Comparison of ENCODE assay signal across 8 cellular contexts in the genomic region with DNA sequence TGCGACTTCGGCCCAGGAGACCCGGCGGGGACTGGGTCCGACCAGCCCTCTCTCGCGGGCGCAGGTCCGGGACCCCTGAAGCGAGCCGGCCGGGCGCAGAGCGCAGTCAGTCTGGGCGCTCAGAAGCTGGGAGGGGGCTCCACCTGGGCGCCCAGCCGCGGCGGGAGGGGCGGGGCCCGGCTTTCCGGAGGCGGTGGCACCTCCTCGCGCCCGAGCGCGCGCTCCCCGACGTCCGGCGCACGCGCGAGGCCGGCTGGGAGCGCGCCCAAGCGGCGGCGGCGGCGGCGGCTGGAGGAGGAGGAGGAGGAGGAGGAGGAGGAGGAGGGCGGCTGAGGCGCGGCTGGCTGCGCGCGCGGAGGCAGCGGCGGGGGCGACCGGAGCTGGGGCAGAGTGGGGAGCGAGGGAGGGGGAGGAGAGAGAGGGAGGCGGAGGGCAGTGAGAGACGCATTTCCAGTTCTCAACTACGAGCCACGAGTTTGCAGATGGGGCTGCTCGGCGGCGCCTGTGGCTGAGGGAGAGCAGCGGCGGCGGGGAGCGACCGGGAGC. TPM values are rescaled to one million over a fixed set of nuclear protein-coding genes. Genes with fewer than 3 reads are reported as not detected.
A peak's percentile ranks its signal among the peaks of the same experiment; 100 is the strongest.
DNase-seq lines count a peak whose midpoint lies in the region; ATAC-seq and TF ChIP-seq lines count a peak whose summit lies in the region.

A gene with protein sequence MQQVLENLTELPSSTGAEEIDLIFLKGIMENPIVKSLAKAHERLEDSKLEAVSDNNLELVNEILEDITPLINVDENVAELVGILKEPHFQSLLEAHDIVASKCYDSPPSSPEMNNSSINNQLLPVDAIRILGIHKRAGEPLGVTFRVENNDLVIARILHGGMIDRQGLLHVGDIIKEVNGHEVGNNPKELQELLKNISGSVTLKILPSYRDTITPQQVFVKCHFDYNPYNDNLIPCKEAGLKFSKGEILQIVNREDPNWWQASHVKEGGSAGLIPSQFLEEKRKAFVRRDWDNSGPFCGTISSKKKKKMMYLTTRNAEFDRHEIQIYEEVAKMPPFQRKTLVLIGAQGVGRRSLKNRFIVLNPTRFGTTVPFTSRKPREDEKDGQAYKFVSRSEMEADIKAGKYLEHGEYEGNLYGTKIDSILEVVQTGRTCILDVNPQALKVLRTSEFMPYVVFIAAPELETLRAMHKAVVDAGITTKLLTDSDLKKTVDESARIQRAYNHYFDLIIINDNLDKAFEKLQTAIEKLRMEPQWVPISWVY (plus strand): TSS at position 445 of the 546 bp plus-strand sequence. CDS start 50,216 bp downstream, outside the sequence.

- intact Hi-C loops in CD4-positive, alpha-beta T cell (cut with DNase I, micrococcal nuclease) = loop anchor here in 1 of 2 experiments (5.0 to 10.0 kb wide), 10 partner anchors 404 to 1748 kb away; a partner anchor contains a TSS

- peak; percentile 61 to 84 (median 76) for DNase-seq in CD4-positive, alpha-beta T cell
- DNase-seq in activated T-cell treated with anti-CD3 and anti-CD28 coated beads for 48 hours (ENCODE audit: low read depth) = peak; percentile 76
- peak; percentile 72 to 81 for DNase-seq in erythroblast (lab: John Stamatoyannopoulos, UW)
- peak; percentile 45 to 63 for DNase-seq in stimulated activated CD8-positive, alpha-beta memory T cell treated with anti-CD3 and anti-CD28 coated beads, Interleukin-7, amount 100 ng/mL, for 1 hour (ENCODE audit: low read depth in 2 of 2)

- H3F3A ChIP-seq in OCI-LY1 (ENCODE audit: insufficient read depth, low read length) = 0 out of 2 replicates have a peak, but pooled peaks cover 6% of the 10 kb centered on the region

- no peak for TF ChIP-seq CTCF in CD4-positive, alpha-beta T cell (IDR thresholded peaks at IDR 0.05)
- no peak for TF ChIP-seq CTCF in OCI-LY1 (IDR thresholded peaks at IDR 0.05; ENCODE audit: low read length)

- H3K27me3 Mint-ChIP-seq in CD4-positive, alpha-beta T cell = no peaks in the 10 kb centered on the region

- H3K9me3 Mint-ChIP-seq in CD4-positive, alpha-beta T cell = no peaks in the 10 kb centered on the region

- H3K27ac ChIP-seq in CD4-positive, alpha-beta T cell (ENCODE audit: low read depth, low read length) = peak within 1 kb of the TSS; percentile 49
- H3K27ac ChIP-seq in OCI-LY1 (ENCODE audit: low read depth, low read length, poor library complexity, severe bottlenecking) = peak within 1 kb of the TSS; percentile 40

- ATAC-seq in CD4-positive, alpha-beta T cell (ENCODE audit: poor library complexity) = peak; percentile 76
- ATAC-seq in GM19397 (IDR thresholded peaks at IDR 0.05; ENCODE audit: unreplicated experiment) = peak; percentile 68
- ATAC-seq in HG03565 (IDR thresholded peaks at IDR 0.05; ENCODE audit: unreplicated experiment) = peak; percentile 26

- H4K20me1 ChIP-seq in OCI-LY1 (ENCODE audit: insufficient read depth, low read length) = 0 out of 2 replicates have a peak, but pooled peaks cover 6% of the 10 kb centered on the region

- peak within 1 kb of the TSS; percentile 82 for H3K4me2 ChIP-seq in OCI-LY1 (ENCODE audit: low read length)

- CTCF ChIA-PET in CD4-positive, alpha-beta T cell (lab: Charles Lee) = interaction anchor here (1.3 kb wide), 1 partner anchor 14 kb away, joined by 3 read pairs; no protein-coding TSS in a partner anchor

- H3K9ac ChIP-seq in OCI-LY1 (ENCODE audit: low read length) (peak within 1 kb of the TSS; percentile 76), mucosa of stomach (ENCODE audit: low read length) (peak within 1 kb of the TSS; percentile 67)

- TF ChIP-seq POLR2A in erythroblast (IDR thresholded peaks at IDR 0.05; ENCODE audit: low read length) = no peak

- H3K4me1 ChIP-seq in OCI-LY1 (ENCODE audit: insufficient read depth, low read length, severe bottlenecking) (peaks cover 47% of the 10 kb centered on the region), mucosa of stomach (ENCODE audit: control insufficient read depth, insufficient read depth, low read length) (no peaks in the 10 kb centered on the region)

- H3K9me3 ChIP-seq in CD4-positive, alpha-beta T cell (ENCODE audit: control insufficient read depth, low read length) = no peaks in the 10 kb centered on the region
- H3K9me3 ChIP-seq in OCI-LY1 (ENCODE audit: low read length) (no peaks in the 10 kb centered on the region), mucosa of stomach (ENCODE audit: control insufficient read depth, low read length) (no peaks in the 10 kb centered on the region)

- peaks cover 43% of the 10 kb centered on the region for H3K4me1 Mint-ChIP-seq in CD4-positive, alpha-beta T cell (ENCODE audit: low read depth)

- POLR2A ChIA-PET in CD4-positive, alpha-beta T cell (lab: Charles Lee) = interaction anchor here (0.9 to 3.1 kb wide), 6 partner anchors 10 to 976 kb away, joined by 3 to 13 read pairs (median 8); a partner anchor contains a TSS

- H3K36me3 Mint-ChIP-seq in CD4-positive, alpha-beta T cell (ENCODE audit: low read depth) = peaks cover 12% of the 10 kb centered on the region

- H2AFZ ChIP-seq in OCI-LY1 (ENCODE audit: low read length) = peak within 1 kb of the TSS; percentile 68; the same call in 1 of the 2 replicates

- H3K27me3 ChIP-seq in CD4-positive, alpha-beta T cell (ENCODE audit: control insufficient read depth, insufficient read depth, low read length) = no peaks in the 10 kb centered on the region
- H3K27me3 ChIP-seq in OCI-LY1 (ENCODE audit: insufficient read depth, low read length) (no peaks in the 10 kb centered on the region; the same call in 1 of the 2 replicates), mucosa of stomach (ENCODE audit: control insufficient read depth, insufficient read depth, low read length) (peaks cover 35% of the 10 kb centered on the region)

- H3K4me3 ChIP-seq in OCI-LY1 (ENCODE audit: low read depth, low read length, poor library complexity, severe bottlenecking) = peak within 1 kb of the TSS; percentile 80
- peak within 1 kb of the TSS; percentile 71 for H3K4me3 ChIP-seq in mucosa of stomach (ENCODE audit: low read length)

- peaks cover 37% of the 10 kb centered on the region for H3K79me2 ChIP-seq in OCI-LY1 (ENCODE audit: insufficient read depth, low read length)

- peak within 1 kb of the TSS; percentile 97 for H3K4me3 Mint-ChIP-seq in CD4-positive, alpha-beta T cell

- H3K36me3 ChIP-seq in OCI-LY1 (ENCODE audit: insufficient read depth, low read length) = no peaks in the 10 kb centered on the region; the same call in 1 of the 2 replicates
- H3K36me3 ChIP-seq in mucosa of stomach (ENCODE audit: control insufficient read depth, insufficient read depth, low read length) = no peaks in the 10 kb centered on the region

- peak within 1 kb of the TSS; percentile 91 for H3K27ac Mint-ChIP-seq in CD4-positive, alpha-beta T cell

- no peaks in the 10 kb centered on the region for H3K9me2 ChIP-seq in OCI-LY1 (ENCODE audit: low read depth, low read length)

RNA-seq across cellular contexts. Expression of the gene that starts here (rescaled TPM):
- total RNA-seq in CD4-positive, alpha-beta T cell = 10 to 100 TPM; 35.0 to 53.2 TPM

Comparison
In these comparisons a context has a peak if more than half of its experiments do, and no peak if none do; other contexts are left out.
1. Peak in every context shown above with its lines: DNase-seq, ATAC-seq, H3K4me3 ChIP-seq and H3K27ac ChIP-seq.
2. ATAC-seq: peak in every context shown above with its lines; median percentile 76 in CD4-positive, alpha-beta T cell; 68 in GM19397; 26 in HG03565.